ENCODE assay signal across 19 cellular contexts in genomic region chr15:60733196-60733595, GRCh38.
DNase-seq lines count a peak whose midpoint lies in the region; ATAC-seq, FAIRE-seq and TF ChIP-seq lines count a peak whose summit lies in the region.
"Had no signal": no experiment of that assay in that cellular context is flagged by ENCODE, and none has a peak within 500 bp of the region (broad histone marks: within the 10 kb centered on the region; RNA-seq: fewer than 3 reads in every experiment).

No MANE protein-coding gene starts in this region.

- WGBS in GM12878 (ENCODE audit: insufficient coverage, insufficient replicate concordance, low lambda C conversion rate, missing lambda C conversion rate), result 7% methylated on average over 3 of the region's 3 CpGs

- no peaks in the 10 kb centered on the region for H3K36me3 ChIP-seq in GM12878 (ENCODE audit: control insufficient read depth in 2 of 2, insufficient read depth in 2 of 2, low read length in 1 of 2)

- POLR2A ChIA-PET in GM12878 (lab: Charles Lee), result no interaction called here

- in situ Hi-C loops in GM12878 (cut with MboI), result no loop called here

- DNase-seq in activated naive CD4-positive, alpha-beta T cell treated with Interleukin-2 at 50 U/mL for 16 hours, result peak; percentile 38
- DNase-seq in activated naive CD4-positive, alpha-beta T cell treated with anti-CD3 and anti-CD28 coated beads, Interleukin-2, amount 10 ng/mL, durations not matched to agents 7 days and 5 days, result no peak
- DNase-seq in stimulated activated naive CD8-positive, alpha-beta T cell treated with anti-CD3 and anti-CD28 coated beads, Interleukin-15, Interleukin-2, amounts not matched to agents 100 U/mL and 50 U/mL, for 24 hours, result peak; percentile 33
- DNase-seq in stimulated activated naive CD8-positive, alpha-beta T cell treated with anti-CD3 and anti-CD28 coated beads, Interleukin-15, amount 100 ng/mL, for 72 hours, result no peak
- DNase-seq in GM12878 (ENCODE audit: low read depth, low spot score) (no peak), AG08395 (ENCODE audit: low spot score) (no peak), glomerular visceral epithelial cell (ENCODE audit: extremely low spot score) (no peak)
- DNase-seq: C1 segment of cervical spinal cord, DND-41, H7, HFFc6, KBM-7, NCI-H1105, NCI-H2081, NCI-H2171 treated with DMSO at 0.1 percent for 48 hours, NCI-H446 treated with DMSO at 0.1 percent for 48 hours had no signal

- FAIRE-seq in GM12878 (lab: Jason Lieb, UNC), result no peak
- FAIRE-seq: HepG2, RCC 7860 had no signal

- no peak overlapping the region for H3K27ac ChIP-seq in GM12878 (ENCODE audit: control insufficient read depth, insufficient read depth)

- H3K4me1 ChIP-seq in GM12878 (ENCODE audit: control insufficient read depth, insufficient read depth, low read length), result no peaks in the 10 kb centered on the region; the same call in 1 of the 2 replicates

- no peak overlapping the region for H3K27ac Mint-ChIP-seq in activated naive CD4-positive, alpha-beta T cell treated with anti-CD3 and anti-CD28 coated beads, Interleukin-2, amount 10 ng/mL, durations not matched to agents 7 days and 5 days
- no peak overlapping the region for H3K27ac Mint-ChIP-seq in stimulated activated naive CD8-positive, alpha-beta T cell treated with anti-CD3 and anti-CD28 coated beads, Interleukin-15, amount 100 ng/mL, for 72 hours
- H3K27ac Mint-ChIP-seq: HFFc6 had no signal

- CTCF ChIA-PET in activated naive CD4-positive, alpha-beta T cell treated with anti-CD3 and anti-CD28 coated beads, Interleukin-2, amount 10 ng/mL, durations not matched to agents 7 days and 5 days (lab: Charles Lee), result no interaction called here
- CTCF ChIA-PET in GM12878 (lab: Yijun Ruan, JAX), result no interaction called here

- H3K79me2 ChIP-seq in GM12878 (ENCODE audit: control insufficient read depth, insufficient read depth, low read length), result no peaks in the 10 kb centered on the region

- TF ChIP-seq POLR2A in GM12878 (IDR thresholded peaks at IDR 0.05; ENCODE audit: low read depth, low read length), result no peak

- peak; percentile 59 for ATAC-seq in stimulated activated naive CD8-positive, alpha-beta T cell treated with anti-CD3 and anti-CD28 coated beads, Interleukin-15, Interleukin-2, amounts not matched to agents 100 U/mL and 50 U/mL, for 24 hours
- no peak for ATAC-seq in stimulated activated naive CD8-positive, alpha-beta T cell treated with anti-CD3 and anti-CD28 coated beads, Interleukin-15, amount 100 ng/mL, for 72 hours
- ATAC-seq in GM12878, result 0 out of 3 replicates have a peak, but pooled peaks have one; percentile 40
- ATAC-seq: HepG2, Right ventricle myocardium inferior had no signal

- peaks cover 35% of the 10 kb centered on the region for H3K9me3 Mint-ChIP-seq in activated naive CD4-positive, alpha-beta T cell treated with anti-CD3 and anti-CD28 coated beads, Interleukin-2, amount 10 ng/mL, durations not matched to agents 7 days and 5 days
- H3K9me3 Mint-ChIP-seq in stimulated activated naive CD8-positive, alpha-beta T cell treated with anti-CD3 and anti-CD28 coated beads, Interleukin-15, amount 100 ng/mL, for 72 hours, result peaks cover 27 to 46% of the 10 kb centered on the region in 2 donors

- TF ChIP-seq CTCF in GM12878 (IDR thresholded peaks at IDR 0.05 in 2 of 3, conservative IDR thresholded peaks at IDR 0.05 in 1 of 3; ENCODE audit: control insufficient read depth in 2 of 3, extremely low read depth in 1 of 3, insufficient read depth in 1 of 3, low read depth in 3 of 3, low read length in 3 of 3), result no peak

- H3K36me3 Mint-ChIP-seq in activated naive CD4-positive, alpha-beta T cell treated with anti-CD3 and anti-CD28 coated beads, Interleukin-2, amount 10 ng/mL, durations not matched to agents 7 days and 5 days, result peaks cover 12% of the 10 kb centered on the region

- peaks cover 16% of the 10 kb centered on the region for H3K4me1 Mint-ChIP-seq in activated naive CD4-positive, alpha-beta T cell treated with anti-CD3 and anti-CD28 coated beads, Interleukin-2, amount 10 ng/mL, durations not matched to agents 7 days and 5 days
- peaks cover 23% of the 10 kb centered on the region for H3K4me1 Mint-ChIP-seq in stimulated activated naive CD8-positive, alpha-beta T cell treated with anti-CD3 and anti-CD28 coated beads, Interleukin-15, amount 100 ng/mL, for 72 hours

- H4K20me1 ChIP-seq in GM12878 (ENCODE audit: control insufficient read depth, insufficient read depth), result no peaks in the 10 kb centered on the region

- H3K4me3 ChIP-seq in GM12878, result no peak overlapping the region

- intact Hi-C loops in GM12878 (cut with micrococcal nuclease; ENCODE audit: unreplicated experiment), result no loop called here

- H2AFZ ChIP-seq in GM12878 (ENCODE audit: control insufficient read depth, low read depth, low read length), result no peak overlapping the region

- H3K27me3 ChIP-seq in GM12878 (replicated peaks in 1 of 2; ENCODE audit: control insufficient read depth in 2 of 2, insufficient read depth in 2 of 2, low read length in 1 of 2), result no peaks in the 10 kb centered on the region

- TF ChIP-seq EP300 in GM12878 (IDR thresholded peaks at IDR 0.05; ENCODE audit: borderline replicate concordance in 1 of 2, control insufficient read depth in 1 of 2, low read depth in 2 of 2, low read length in 2 of 2), result no peak

- no peaks in the 10 kb centered on the region for H3K27me3 Mint-ChIP-seq in activated naive CD4-positive, alpha-beta T cell treated with anti-CD3 and anti-CD28 coated beads, Interleukin-2, amount 10 ng/mL, durations not matched to agents 7 days and 5 days
- no peaks in the 10 kb centered on the region for H3K27me3 Mint-ChIP-seq in stimulated activated naive CD8-positive, alpha-beta T cell treated with anti-CD3 and anti-CD28 coated beads, Interleukin-15, amount 100 ng/mL, for 72 hours

- H3K9ac ChIP-seq in GM12878 (ENCODE audit: control insufficient read depth, insufficient read depth, low read length), result no peak overlapping the region

- no peak overlapping the region for H3K4me3 Mint-ChIP-seq in activated naive CD4-positive, alpha-beta T cell treated with anti-CD3 and anti-CD28 coated beads, Interleukin-2, amount 10 ng/mL, durations not matched to agents 7 days and 5 days
- no peak overlapping the region for H3K4me3 Mint-ChIP-seq in stimulated activated naive CD8-positive, alpha-beta T cell treated with anti-CD3 and anti-CD28 coated beads, Interleukin-15, amount 100 ng/mL, for 72 hours
- H3K4me3 Mint-ChIP-seq: HFFc6 had no signal

- RAD21 ChIA-PET in GM12878 (lab: Charles Lee; ENCODE audit: unreplicated experiment), result interaction anchor here (0.9 to 1.0 kb wide), 2 partner anchors 31 to 89 kb away, joined by 3 to 4 read pairs; no protein-coding TSS in a partner anchor

- no peak overlapping the region for H3K4me2 ChIP-seq in GM12878 (ENCODE audit: control insufficient read depth, insufficient read depth)

- TF ChIP-seq RAD21 in GM12878 (IDR thresholded peaks at IDR 0.05; ENCODE audit: insufficient read depth, low read depth, low read length), result no peak

- SMC1A ChIA-PET in GM12878 (lab: Charles Lee; ENCODE audit: uncharacterized antibody, unreplicated experiment), result no interaction called here

- no TSS peak for BruUV-seq in GM12878 (replicated peaks; lab: Mats Ljungman, UMichigan)

- peaks cover 9% of the 10 kb centered on the region; the same call in 2 of the 3 replicates for H3K9me3 ChIP-seq in GM12878 (replicated peaks; ENCODE audit: control insufficient read depth, insufficient read depth, low read length)

TF ChIP-seq in GM12878, 131 proteins besides CTCF, POLR2A, EP300 and RAD21:
- no peak for TF ChIP-seq PML (IDR thresholded peaks at IDR 0.05; ENCODE audit: low read length)
- TF ChIP-seq KLF5 (IDR thresholded peaks at IDR 0.05; ENCODE audit: partially characterized antibody), result no peak
- no peak for TF ChIP-seq TCF7 (IDR thresholded peaks at IDR 0.05; ENCODE audit: borderline replicate concordance)
- no peak for TF ChIP-seq YBX1 (IDR thresholded peaks at IDR 0.05)
- TF ChIP-seq STAT3 (IDR thresholded peaks at IDR 0.05; ENCODE audit: low read depth, low read length), result no peak
- TF ChIP-seq RB1 (IDR thresholded peaks at IDR 0.05; ENCODE audit: borderline replicate concordance), result no peak
- TF ChIP-seq TAF1 (IDR thresholded peaks at IDR 0.05; ENCODE audit: borderline replicate concordance, low read depth, low read length), result no peak

Comparison
In these comparisons a context has a peak if more than half of its experiments do, and no peak if none do; other contexts are left out.
1. DNase-seq: peak in activated naive CD4-positive, alpha-beta T cell treated with Interleukin-2 at 50 U/mL for 16 hours (single experiment) and stimulated activated naive CD8-positive, alpha-beta T cell treated with anti-CD3 and anti-CD28 coated beads, Interleukin-15, Interleukin-2, amounts not matched to agents 100 U/mL and 50 U/mL, for 24 hours (single experiment); none in activated naive CD4-positive, alpha-beta T cell treated with anti-CD3 and anti-CD28 coated beads, Interleukin-2, amount 10 ng/mL, durations not matched to agents 7 days and 5 days (single experiment), stimulated activated naive CD8-positive, alpha-beta T cell treated with anti-CD3 and anti-CD28 coated beads, Interleukin-15, amount 100 ng/mL, for 72 hours (0 of 2), GM12878 (single experiment), AG08395 (single experiment) and glomerular visceral epithelial cell (single experiment).